11 cellular contexts compared by ENCODE assay signal in genomic region chr16:57624044-57624688, GRCh38. TPM values are rescaled to one million over a fixed set of nuclear protein-coding genes. Genes with fewer than 3 reads are reported as not detected.
DNase-seq lines count a peak whose midpoint lies in the region; ATAC-seq, FAIRE-seq and TF ChIP-seq lines count a peak whose summit lies in the region.
"Had no signal": no experiment of that assay in that cellular context is flagged by ENCODE, and none has a peak within 500 bp of the region (broad histone marks: within the 10 kb centered on the region; RNA-seq: fewer than 3 reads in every experiment).

No MANE protein-coding gene starts in this region.

- H3K27ac Mint-ChIP-seq in naive thymus-derived CD4-positive, alpha-beta T cell, result no peak overlapping the region

- peaks cover 0 to 16% (median 8%) of the 10 kb centered on the region in 7 donors for H3K4me1 Mint-ChIP-seq in naive thymus-derived CD4-positive, alpha-beta T cell

- intact Hi-C loops in body of pancreas (cut with DNase I), result no loop called here
- intact Hi-C loops in naive thymus-derived CD4-positive, alpha-beta T cell (cut with micrococcal nuclease), result no loop called here

- DNase-seq in NB4 (ENCODE audit: low read depth) (peak; percentile 50), body of pancreas (no peak), islet precursor cell (peak; percentile 88), substantia nigra (lab: John Stamatoyannopoulos, UW) (no peak), RPMI8226 (no peak), H54 (ENCODE audit: insufficient read length, low spot score) (no peak)
- no peak for DNase-seq in naive thymus-derived CD4-positive, alpha-beta T cell
- DNase-seq: SW 1271, tibial artery had no signal

- ATAC-seq in body of pancreas, result no peak
- ATAC-seq in GM18870 (IDR thresholded peaks at IDR 0.05; ENCODE audit: unreplicated experiment), result no peak
- no peak for ATAC-seq in naive thymus-derived CD4-positive, alpha-beta T cell
- ATAC-seq: activated CD4-positive, CD25-positive, alpha-beta regulatory T cell treated with anti-CD3 and anti-CD28 coated beads, Interleukin-2, amount 50 U/mL, for 24 hours had no signal

- H3K27me3 Mint-ChIP-seq in naive thymus-derived CD4-positive, alpha-beta T cell, result peaks cover 6 to 14% (median 10%) of the 10 kb centered on the region in 5 donors

- no peaks in the 10 kb centered on the region for H3K9me3 ChIP-seq in body of pancreas
- no peaks in the 10 kb centered on the region for H3K9me3 ChIP-seq in naive thymus-derived CD4-positive, alpha-beta T cell (ENCODE audit: control insufficient read depth in 2 of 3, low read length in 3 of 3)
- H3K9me3 ChIP-seq: tibial artery had no signal

- POLR2A ChIA-PET in naive thymus-derived CD4-positive, alpha-beta T cell (lab: Charles Lee), result no interaction called here

- H3K4me1 ChIP-seq in body of pancreas, result peaks cover 73% of the 10 kb centered on the region
- H3K4me1 ChIP-seq in naive thymus-derived CD4-positive, alpha-beta T cell (ENCODE audit: control insufficient read depth in 2 of 2, insufficient read depth in 2 of 2, low read length in 2 of 2), result no peaks in the 10 kb centered on the region

- TF ChIP-seq POLR2A in NB4 (IDR thresholded peaks at IDR 0.05; ENCODE audit: extremely low read depth, insufficient read length) (no peak), body of pancreas (IDR thresholded peaks at IDR 0.05) (no peak), H54 (IDR thresholded peaks at IDR 0.05; ENCODE audit: low read depth, low read length) (no peak)

- H3K27me3 ChIP-seq in body of pancreas, result no peaks in the 10 kb centered on the region
- no peaks in the 10 kb centered on the region for H3K27me3 ChIP-seq in naive thymus-derived CD4-positive, alpha-beta T cell (ENCODE audit: control insufficient read depth in 2 of 2, insufficient read depth in 2 of 2, low read length in 2 of 2)

- no peaks in the 10 kb centered on the region for H3K36me3 Mint-ChIP-seq in naive thymus-derived CD4-positive, alpha-beta T cell

- CTCF ChIA-PET in naive thymus-derived CD4-positive, alpha-beta T cell (lab: Charles Lee), result interaction anchor here (1.3 kb wide), 1 partner anchor 24 kb away, joined by 3 read pairs; no protein-coding TSS in a partner anchor

- no peak overlapping the region for H3K4me3 ChIP-seq in NB4 (ENCODE audit: low read depth, low read length)
- no peak overlapping the region for H3K4me3 ChIP-seq in body of pancreas
- H3K4me3 ChIP-seq in naive thymus-derived CD4-positive, alpha-beta T cell (ENCODE audit: low read length), result no peak overlapping the region
- H3K4me3 ChIP-seq: tibial artery had no signal

- no peaks in the 10 kb centered on the region for H3K9me3 Mint-ChIP-seq in naive thymus-derived CD4-positive, alpha-beta T cell

- WGBS in body of pancreas, 2 donors, result 80 to 85% methylated on average over 8 of the region's 8 CpGs

- FAIRE-seq in H54 (lab: Jason Lieb, UNC), result no peak

- no peaks in the 10 kb centered on the region for H3K36me3 ChIP-seq in body of pancreas (replicated peaks in 1 of 2; ENCODE audit: insufficient read depth in 1 of 2, low read depth in 2 of 2)
- H3K36me3 ChIP-seq in naive thymus-derived CD4-positive, alpha-beta T cell (ENCODE audit: control insufficient read depth in 2 of 3, insufficient read depth in 3 of 3, low read length in 3 of 3), result no peaks in the 10 kb centered on the region
- H3K36me3 ChIP-seq: tibial artery had no signal

- H3K4me3 Mint-ChIP-seq in naive thymus-derived CD4-positive, alpha-beta T cell, result no peak overlapping the region

- TF ChIP-seq CTCF in NB4 (IDR thresholded peaks at IDR 0.05; ENCODE audit: low read depth, low read length), result no peak
- TF ChIP-seq CTCF in body of pancreas (IDR thresholded peaks at IDR 0.05), result no peak

- peak overlapping the region; percentile 0 to 72 (median 26) for H3K27ac ChIP-seq in body of pancreas
- H3K27ac ChIP-seq in substantia nigra (ENCODE audit: low read depth, low read length, poor library complexity, severe bottlenecking), result peak overlapping the region; percentile 83
- H3K27ac ChIP-seq in naive thymus-derived CD4-positive, alpha-beta T cell (ENCODE audit: low read depth, low read length), result no peak overlapping the region
- H3K27ac ChIP-seq: tibial artery had no signal

RNA-seq across cellular contexts. Expression of gene ADGRG1, which starts 4.3 kb away (rescaled TPM):
- 10 to 100 TPM; 53.7 to 61.6 TPM for total RNA-seq in body of pancreas
- 10 to 100 TPM in 2 of 5 experiments, 1 to 10 TPM in 2, under 1 TPM in 1; 0.67 to 96.0 (median 5.0) TPM for total RNA-seq in naive thymus-derived CD4-positive, alpha-beta T cell
- under 1 TPM; 0.07 to 0.67 TPM for polyA plus RNA-seq in naive thymus-derived CD4-positive, alpha-beta T cell

RNA-seq across cellular contexts. Expression of gene ADGRG3, which starts 43.9 kb away (rescaled TPM):
- 1 to 10 TPM; 2.0 to 6.0 TPM for total RNA-seq in body of pancreas
- total RNA-seq in naive thymus-derived CD4-positive, alpha-beta T cell, result 10 to 100 TPM in 1 of 5 experiments, 1 to 10 TPM in 1, not detected in 3; 4.9 to 14.1 TPM
- not detected for polyA plus RNA-seq in naive thymus-derived CD4-positive, alpha-beta T cell

Comparison
In these comparisons a context has a peak if more than half of its experiments do, and no peak if none do; other contexts are left out.
1. DNase-seq: peak in NB4 (single experiment) and islet precursor cell (single experiment); none in body of pancreas (0 of 4), substantia nigra (0 of 49), naive thymus-derived CD4-positive, alpha-beta T cell (0 of 9), RPMI8226 (single experiment) and H54 (single experiment).